ENCODE assay signal across 7 cellular contexts in the genomic region with DNA sequence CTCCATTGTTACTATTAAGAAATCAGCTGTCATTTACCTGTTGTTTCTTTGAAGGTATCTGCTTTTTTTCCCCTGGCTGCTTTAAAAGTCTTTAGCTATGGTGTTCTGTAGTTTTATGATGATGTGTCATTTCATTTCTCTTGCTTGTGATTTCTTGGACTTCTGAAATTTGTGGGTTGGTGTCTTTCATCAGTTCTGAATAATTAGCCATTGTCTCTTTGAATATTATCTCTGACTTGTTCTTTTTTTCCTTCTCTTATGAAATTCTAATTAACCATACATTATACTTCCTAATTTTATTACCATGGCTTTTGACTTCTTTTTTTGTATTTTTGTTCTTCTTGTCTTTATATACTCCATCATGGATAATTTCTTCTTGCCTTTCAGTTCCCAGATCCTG.
DNase-seq lines count a peak whose midpoint lies in the region; ATAC-seq, FAIRE-seq and TF ChIP-seq lines count a peak whose summit lies in the region.
"Not testable (repeated sequence)": the region's sequence is repeated elsewhere in the genome, so short reads cannot be mapped to it uniquely, and the experiment has no call there.

No MANE protein-coding gene starts in this region.

- not testable (repeated sequence) for ATAC-seq in CD4-positive, alpha-beta T cell (ENCODE audit: poor library complexity); T-cell (replicated peaks in 1 of 4); activated T-cell treated with anti-CD3 and anti-CD28 coated beads, Interleukin-2, amount 50 U/mL, for 72 hours (replicated peaks in 1 of 2); GM12878; effector memory CD8-positive, alpha-beta T cell (replicated peaks); natural killer cell

- peaks cover 16% of the 10 kb centered on the region for H3K4me1 Mint-ChIP-seq in CD4-positive, alpha-beta T cell (ENCODE audit: low read depth)
- peaks cover 0 to 12% (median 11%) of the 10 kb centered on the region in 3 donors for H3K4me1 Mint-ChIP-seq in T-cell
- H3K4me1 Mint-ChIP-seq in activated T-cell treated with anti-CD3 and anti-CD28 coated beads, Interleukin-2, amount 50 U/mL, for 72 hours (ENCODE audit: low read depth); natural killer cell: not testable (repeated sequence)
- peaks cover 4 to 11% of the 10 kb centered on the region in 2 donors for H3K4me1 Mint-ChIP-seq in effector memory CD8-positive, alpha-beta T cell (ENCODE audit: low read depth in 2 of 2)

- not testable (repeated sequence) for H3K79me2 ChIP-seq in GM12878 (ENCODE audit: control insufficient read depth, insufficient read depth, low read length)

- H3K4me3 Mint-ChIP-seq in CD4-positive, alpha-beta T cell; T-cell; activated T-cell treated with anti-CD3 and anti-CD28 coated beads, Interleukin-2, amount 50 U/mL, for 72 hours; effector memory CD8-positive, alpha-beta T cell; natural killer cell: not testable (repeated sequence)

- not testable (repeated sequence) for TF ChIP-seq POLR2A in H54 (IDR thresholded peaks at IDR 0.05; ENCODE audit: low read depth, low read length); GM12878 (IDR thresholded peaks at IDR 0.05; ENCODE audit: low read depth, low read length)

- H3K9me3 Mint-ChIP-seq in CD4-positive, alpha-beta T cell; T-cell; activated T-cell treated with anti-CD3 and anti-CD28 coated beads, Interleukin-2, amount 50 U/mL, for 72 hours; effector memory CD8-positive, alpha-beta T cell; natural killer cell: not testable (repeated sequence)

- H3K9me3 ChIP-seq in CD4-positive, alpha-beta T cell (ENCODE audit: control insufficient read depth, low read length); GM12878 (replicated peaks; ENCODE audit: control insufficient read depth, insufficient read depth, low read length): not testable (repeated sequence)

- H3K4me3 ChIP-seq in GM12878: not testable (repeated sequence)

- not testable (repeated sequence) for TF ChIP-seq EP300 in GM12878 (IDR thresholded peaks at IDR 0.05; ENCODE audit: borderline replicate concordance in 1 of 2, control insufficient read depth in 1 of 2, low read depth in 2 of 2, low read length in 2 of 2)

- CTCF ChIA-PET in CD4-positive, alpha-beta T cell (lab: Charles Lee); T-cell (lab: Charles Lee); GM12878 (lab: Yijun Ruan, JAX): not testable (repeated sequence)

- POLR2A ChIA-PET in CD4-positive, alpha-beta T cell (lab: Charles Lee); T-cell (lab: Charles Lee); GM12878 (lab: Charles Lee): not testable (repeated sequence)

- TSS peak; percentile 7 for BruUV-seq in GM12878 (replicated peaks; lab: Mats Ljungman, UMichigan)

- TF ChIP-seq RAD21 in GM12878 (IDR thresholded peaks at IDR 0.05; ENCODE audit: insufficient read depth, low read depth, low read length): not testable (repeated sequence)

- peaks cover 66% of the 10 kb centered on the region for H3K36me3 Mint-ChIP-seq in CD4-positive, alpha-beta T cell (ENCODE audit: low read depth)
- peaks cover 20% of the 10 kb centered on the region for H3K36me3 Mint-ChIP-seq in T-cell
- not testable (repeated sequence) for H3K36me3 Mint-ChIP-seq in activated T-cell treated with anti-CD3 and anti-CD28 coated beads, Interleukin-2, amount 50 U/mL, for 72 hours (ENCODE audit: insufficient read depth in 2 of 2); natural killer cell
- H3K36me3 Mint-ChIP-seq in effector memory CD8-positive, alpha-beta T cell (ENCODE audit: insufficient read depth): peaks cover 38% of the 10 kb centered on the region

- H3K36me3 ChIP-seq in GM12878 (ENCODE audit: control insufficient read depth in 2 of 2, insufficient read depth in 2 of 2, low read length in 1 of 2): not testable (repeated sequence)

- TF ChIP-seq CTCF in CD4-positive, alpha-beta T cell (IDR thresholded peaks at IDR 0.05); GM12878 (IDR thresholded peaks at IDR 0.05 in 2 of 3, conservative IDR thresholded peaks at IDR 0.05 in 1 of 3; ENCODE audit: control insufficient read depth in 2 of 3, extremely low read depth in 1 of 3, insufficient read depth in 1 of 3, low read depth in 3 of 3, low read length in 3 of 3); natural killer cell (IDR thresholded peaks at IDR 0.05): not testable (repeated sequence)

- in situ Hi-C loops in GM12878 (cut with MboI): not testable (repeated sequence)

- H3K4me2 ChIP-seq in GM12878 (ENCODE audit: control insufficient read depth, insufficient read depth): not testable (repeated sequence)

- SMC1A ChIA-PET in GM12878 (lab: Charles Lee; ENCODE audit: uncharacterized antibody, unreplicated experiment): not testable (repeated sequence)

- RAD21 ChIA-PET in GM12878 (lab: Charles Lee; ENCODE audit: unreplicated experiment): not testable (repeated sequence)

- FAIRE-seq in H54 (lab: Jason Lieb, UNC): peak; percentile 61
- FAIRE-seq in GM12878 (lab: Jason Lieb, UNC): not testable (repeated sequence)

- H3K27ac ChIP-seq in CD4-positive, alpha-beta T cell (ENCODE audit: low read depth, low read length); GM12878 (ENCODE audit: control insufficient read depth, insufficient read depth): not testable (repeated sequence)

- H4K20me1 ChIP-seq in GM12878 (ENCODE audit: control insufficient read depth, insufficient read depth): not testable (repeated sequence)

- H2AFZ ChIP-seq in GM12878 (ENCODE audit: control insufficient read depth, low read depth, low read length): not testable (repeated sequence)

- intact Hi-C loops in CD4-positive, alpha-beta T cell (cut with DNase I, micrococcal nuclease); GM12878 (cut with micrococcal nuclease; ENCODE audit: unreplicated experiment); natural killer cell (cut with micrococcal nuclease): not testable (repeated sequence)

- H3K4me1 ChIP-seq in GM12878 (ENCODE audit: control insufficient read depth, insufficient read depth, low read length): not testable (repeated sequence)

- not testable (repeated sequence) for DNase-seq in CD4-positive, alpha-beta T cell; H54 (ENCODE audit: insufficient read length, low spot score); T-cell; activated T-cell treated with anti-CD3 and anti-CD28 coated beads, Interleukin-2, amount 50 U/mL, for 72 hours; GM12878 (ENCODE audit: low read depth, low spot score); effector memory CD8-positive, alpha-beta T cell; natural killer cell

- H3K27me3 Mint-ChIP-seq in CD4-positive, alpha-beta T cell; T-cell; activated T-cell treated with anti-CD3 and anti-CD28 coated beads, Interleukin-2, amount 50 U/mL, for 72 hours (ENCODE audit: low read depth); effector memory CD8-positive, alpha-beta T cell; natural killer cell (ENCODE audit: low read depth in 2 of 2): not testable (repeated sequence)

- H3K9ac ChIP-seq in GM12878 (ENCODE audit: control insufficient read depth, insufficient read depth, low read length): not testable (repeated sequence)

- H3K27ac Mint-ChIP-seq in CD4-positive, alpha-beta T cell: peak overlapping the region; percentile 52
- peak overlapping the region; percentile 36 to 78 for H3K27ac Mint-ChIP-seq in T-cell
- H3K27ac Mint-ChIP-seq in activated T-cell treated with anti-CD3 and anti-CD28 coated beads, Interleukin-2, amount 50 U/mL, for 72 hours: peak overlapping the region; percentile 16
- peak overlapping the region; percentile 11 to 57 for H3K27ac Mint-ChIP-seq in effector memory CD8-positive, alpha-beta T cell
- H3K27ac Mint-ChIP-seq in natural killer cell: peak overlapping the region; percentile 3 to 55

- not testable (repeated sequence) for H3K27me3 ChIP-seq in CD4-positive, alpha-beta T cell (ENCODE audit: control insufficient read depth, insufficient read depth, low read length); GM12878 (replicated peaks in 1 of 2; ENCODE audit: control insufficient read depth in 2 of 2, insufficient read depth in 2 of 2, low read length in 1 of 2)
